ENCODE assay signal across 8 cellular contexts in the genomic region with DNA sequence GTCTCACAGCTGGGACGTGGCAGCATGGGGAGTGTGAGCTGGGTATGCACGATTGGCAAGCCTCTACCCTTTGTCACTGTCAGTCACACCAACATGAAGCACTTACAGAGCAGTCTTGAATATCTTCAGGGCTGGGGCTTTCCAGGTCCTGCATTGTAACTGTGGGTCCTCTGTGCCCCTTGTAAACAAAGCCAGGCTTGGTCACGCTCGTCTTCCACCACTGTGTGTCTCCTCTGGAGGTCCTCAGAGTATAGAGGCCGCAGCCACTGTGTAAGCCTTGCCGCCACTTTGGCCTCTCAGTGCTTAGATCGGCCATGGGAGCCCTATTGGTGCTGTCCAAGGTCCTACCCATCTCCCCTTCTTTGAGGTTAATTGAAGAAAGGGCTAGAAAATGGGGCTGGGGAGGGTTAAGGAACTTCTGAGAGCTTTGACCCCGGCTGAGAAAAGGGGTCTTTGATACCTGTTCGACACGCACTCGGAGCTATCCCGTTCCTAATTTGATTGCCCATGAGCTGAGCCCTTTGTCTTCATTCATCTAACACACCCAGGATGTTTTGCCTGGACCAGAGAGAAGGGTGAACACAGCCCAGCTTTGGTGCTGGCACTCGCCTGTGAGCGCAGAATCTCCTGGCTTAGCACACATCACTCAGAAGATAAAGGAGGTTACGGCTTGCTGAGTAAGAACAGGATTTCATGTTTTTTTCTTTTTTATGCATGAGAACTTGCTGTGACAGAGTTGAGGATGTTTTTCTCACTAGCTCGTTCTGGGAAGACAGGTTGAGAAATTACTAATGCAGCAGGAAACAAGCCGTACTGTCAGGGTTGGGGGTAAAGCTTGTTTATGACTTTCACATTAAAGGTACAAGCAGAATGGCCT.
DNase-seq lines count a peak whose midpoint lies in the region; ATAC-seq and TF ChIP-seq lines count a peak whose summit lies in the region.

No MANE protein-coding gene starts in this region.

- no peak overlapping the region for H2AFZ ChIP-seq in hepatocyte

- no peaks in the 10 kb centered on the region for H3K36me3 ChIP-seq in hepatocyte (replicated peaks; ENCODE audit: insufficient read depth, low read depth)

- no peak for TF ChIP-seq CTCF in hepatocyte (IDR thresholded peaks at IDR 0.05; ENCODE audit: poor library complexity)

- WGBS in hepatocyte (ENCODE audit: low lambda C conversion rate, missing lambda C conversion rate) = 76% methylated on average over 17 of the region's 17 CpGs

- no peak overlapping the region for H3K27ac ChIP-seq in hepatocyte

- DNase-seq in M059J (ENCODE audit: low read depth) (peak; percentile 13), hepatocyte (ENCODE audit: low spot score) (peak; percentile 54), DMS153 treated with DMSO at 0.1 percent for 48 hours (lab: John Stamatoyannopoulos, UW; ENCODE audit: unreplicated experiment) (no peak), amygdala (lab: John Stamatoyannopoulos, UW) (no peak), DMS79 treated with DMSO at 0.1 percent for 48 hours (lab: John Stamatoyannopoulos, UW) (no peak)
- DNase-seq in central memory CD4-positive, alpha-beta T cell = no peak

- H3K79me2 ChIP-seq in hepatocyte = no peaks in the 10 kb centered on the region

- ATAC-seq in GM18499 (IDR thresholded peaks at IDR 0.05; ENCODE audit: insufficient read depth, unreplicated experiment) = peak; percentile 40
- ATAC-seq in GM21717 (IDR thresholded peaks at IDR 0.05; ENCODE audit: unreplicated experiment) = peak; percentile 65

- peaks cover 8% of the 10 kb centered on the region for H3K4me1 ChIP-seq in hepatocyte (ENCODE audit: insufficient read depth)

- no peaks in the 10 kb centered on the region for H3K9me2 ChIP-seq in hepatocyte (replicated peaks; ENCODE audit: insufficient read depth)

- no peaks in the 10 kb centered on the region for H3K9me3 ChIP-seq in hepatocyte (ENCODE audit: low read depth)

- no peak overlapping the region for H3K4me3 ChIP-seq in hepatocyte

- H3K27me3 ChIP-seq in hepatocyte = no peaks in the 10 kb centered on the region

- no peaks in the 10 kb centered on the region for H4K20me1 ChIP-seq in hepatocyte (ENCODE audit: insufficient read depth, poor library complexity, severe bottlenecking)

- H3K4me2 ChIP-seq in hepatocyte = no peak overlapping the region

Comparison
In these comparisons a context has a peak if more than half of its experiments do, and no peak if none do; other contexts are left out.
1. DNase-seq: peak in M059J (single experiment) and hepatocyte (single experiment); none in central memory CD4-positive, alpha-beta T cell (single experiment), DMS153 treated with DMSO at 0.1 percent for 48 hours (single experiment), amygdala (0 of 56) and DMS79 treated with DMSO at 0.1 percent for 48 hours (single experiment).